ENCODE assay signal across 12 cellular contexts in genomic region chr6:4603291-4603690, GRCh38.
A peak's percentile ranks its signal among the peaks of the same experiment; 100 is the strongest.
DNase-seq lines count a peak whose midpoint lies in the region; ATAC-seq, FAIRE-seq and TF ChIP-seq lines count a peak whose summit lies in the region.
"Had no signal": no experiment of that assay in that cellular context is flagged by ENCODE, and none has a peak within 500 bp of the region (broad histone marks: within the 10 kb centered on the region; RNA-seq: fewer than 3 reads in every experiment).

No MANE protein-coding gene starts in this region.

- H3K4me3 ChIP-seq in astrocyte (ENCODE audit: insufficient read depth, low read depth, low read length) = no peak overlapping the region
- no peak overlapping the region for H3K4me3 ChIP-seq in right cardiac atrium (ENCODE audit: low read length)
- no peak overlapping the region for H3K4me3 ChIP-seq in tibial nerve

- no peaks in the 10 kb centered on the region for H3K9me3 ChIP-seq in astrocyte (ENCODE audit: insufficient read depth, low read depth, low read length)
- H3K9me3 ChIP-seq in right cardiac atrium (ENCODE audit: control insufficient read depth, low read length) = no peaks in the 10 kb centered on the region
- H3K9me3 ChIP-seq in tibial nerve = no peaks in the 10 kb centered on the region

- no peak overlapping the region for H3K9ac ChIP-seq in astrocyte (ENCODE audit: low read length)

- H3K4me1 ChIP-seq in astrocyte (ENCODE audit: insufficient read depth, low read length) (peaks cover 47% of the 10 kb centered on the region), right cardiac atrium (ENCODE audit: control insufficient read depth, insufficient read depth, low read length) (peaks cover 2% of the 10 kb centered on the region), tibial nerve (peaks cover 0 to 26% (median 5%) of the 10 kb centered on the region in 4 donors)

- H3K27me3 ChIP-seq in astrocyte (ENCODE audit: insufficient read depth, low read length) = no peaks in the 10 kb centered on the region
- H3K27me3 ChIP-seq in right cardiac atrium (ENCODE audit: control insufficient read depth, insufficient read depth) = no peaks in the 10 kb centered on the region
- no peaks in the 10 kb centered on the region for H3K27me3 ChIP-seq in tibial nerve

- H3K4me1 Mint-ChIP-seq in astrocyte (ENCODE audit: low read depth, unreplicated experiment) (peaks cover 39% of the 10 kb centered on the region), chondrocyte (ENCODE audit: low read depth) (peaks cover 35% of the 10 kb centered on the region)
- H3K4me1 Mint-ChIP-seq: stimulated activated memory B cell treated with anti-CD40 and anti-IgM and Interleukin-4, amounts not matched to agents 10 μg/mL and 1 μg/mL and 100 μg/mL, for 72 hours had no signal

- no peaks in the 10 kb centered on the region for H4K20me1 ChIP-seq in astrocyte (ENCODE audit: insufficient read depth, low read length)

- H3K36me3 ChIP-seq in astrocyte (ENCODE audit: insufficient read depth, low read length) (no peaks in the 10 kb centered on the region), tibial nerve (no peaks in the 10 kb centered on the region)

- peak in 1 of 2 donors; percentile 53 for TF ChIP-seq EP300 in tibial nerve (IDR thresholded peaks at IDR 0.05)

- H3K79me2 ChIP-seq in astrocyte (ENCODE audit: insufficient read depth, low read length) = no peaks in the 10 kb centered on the region

- peak; percentile 85 to 88 for ATAC-seq in right cardiac atrium
- ATAC-seq: stimulated activated memory B cell treated with anti-CD40 and anti-IgM and Interleukin-4, amounts not matched to agents 10 μg/mL and 1 μg/mL and 100 μg/mL, for 72 hours had no signal

- peak overlapping the region; percentile 35 for H3K27ac ChIP-seq in astrocyte (ENCODE audit: low read depth, low read length)
- H3K27ac ChIP-seq in right cardiac atrium (ENCODE audit: low read length) = no peak overlapping the region
- H3K27ac ChIP-seq in tibial nerve = no peak overlapping the region

- H2AFZ ChIP-seq in astrocyte (ENCODE audit: low read depth, low read length) = no peak overlapping the region

- H3K4me3 Mint-ChIP-seq in astrocyte (ENCODE audit: unreplicated experiment) = no peak overlapping the region
- no peak overlapping the region for H3K4me3 Mint-ChIP-seq in chondrocyte (ENCODE audit: unreplicated experiment)
- H3K4me3 Mint-ChIP-seq: central memory CD8-positive, alpha-beta T cell; stimulated activated memory B cell treated with anti-CD40 and anti-IgM and Interleukin-4, amounts not matched to agents 10 μg/mL and 1 μg/mL and 100 μg/mL, for 72 hours had no signal

- 68% methylated on average over 7 of the region's 7 CpGs for WGBS in right cardiac atrium
- WGBS in tibial nerve, 2 donors = 71% methylated on average over 7 of the region's 7 CpGs

- no peak for TF ChIP-seq POLR2A in tibial nerve (IDR thresholded peaks at IDR 0.05)

- intact Hi-C loops in right cardiac atrium (cut with DNase I) = no loop called here

- FAIRE-seq in astrocyte (lab: Jason Lieb, UNC) = no peak

- peak overlapping the region; percentile 43 for H3K4me2 ChIP-seq in astrocyte (ENCODE audit: low read length)

- H3K27ac Mint-ChIP-seq in astrocyte (ENCODE audit: unreplicated experiment) (peak overlapping the region; percentile 12), chondrocyte (ENCODE audit: unreplicated experiment) (no peak overlapping the region)
- H3K27ac Mint-ChIP-seq: stimulated activated memory B cell treated with anti-CD40 and anti-IgM and Interleukin-4, amounts not matched to agents 10 μg/mL and 1 μg/mL and 100 μg/mL, for 72 hours had no signal

- peaks cover 6% of the 10 kb centered on the region for H3K9me3 Mint-ChIP-seq in astrocyte (ENCODE audit: unreplicated experiment)
- H3K9me3 Mint-ChIP-seq in chondrocyte (ENCODE audit: low read depth) = peaks cover 3% of the 10 kb centered on the region
- H3K9me3 Mint-ChIP-seq: central memory CD8-positive, alpha-beta T cell; stimulated activated memory B cell treated with anti-CD40 and anti-IgM and Interleukin-4, amounts not matched to agents 10 μg/mL and 1 μg/mL and 100 μg/mL, for 72 hours had no signal

- no peak for TF ChIP-seq CTCF in astrocyte (IDR thresholded peaks at IDR 0.05; ENCODE audit: insufficient read depth, low read depth, low read length)
- TF ChIP-seq CTCF in tibial nerve (IDR thresholded peaks at IDR 0.05) = no peak
- no peak for TF ChIP-seq CTCF in chondrocyte (IDR thresholded peaks at IDR 0.05)

- peak; percentile 89 for DNase-seq in LHCN-M2 (ENCODE audit: low read depth)
- peak; percentile 96 for DNase-seq in astrocyte (ENCODE audit: low read depth)
- DNase-seq in right cardiac atrium = peak; percentile 63 to 78 (median 69)
- peak; percentile 34 to 55 for DNase-seq in tibial nerve (ENCODE audit: low spot score in 2 of 2)
- no peak for DNase-seq in chondrocyte (ENCODE audit: low spot score)
- no peak for DNase-seq in stimulated activated CD4-positive, alpha-beta T cell treated with anti-CD3 and anti-CD28 coated beads, Interleukin-12 subunit alpha, Interleukin-12 subunit beta, amount 100 ng/mL, for 4 hours
- DNase-seq in retina = no peak
- DNase-seq: GF-D8, NCI-H1436, SHP77 treated with DMSO at 0.1 percent for 48 hours had no signal

- H3K27me3 Mint-ChIP-seq in astrocyte (ENCODE audit: low read depth, unreplicated experiment) = no peaks in the 10 kb centered on the region
- no peaks in the 10 kb centered on the region for H3K27me3 Mint-ChIP-seq in chondrocyte (ENCODE audit: low read depth)
- H3K27me3 Mint-ChIP-seq: central memory CD8-positive, alpha-beta T cell had no signal

- H3K36me3 Mint-ChIP-seq in astrocyte (ENCODE audit: low read depth, unreplicated experiment) = peaks cover 2% of the 10 kb centered on the region
- no peaks in the 10 kb centered on the region for H3K36me3 Mint-ChIP-seq in chondrocyte (ENCODE audit: low read depth)
- H3K36me3 Mint-ChIP-seq: stimulated activated memory B cell treated with anti-CD40 and anti-IgM and Interleukin-4, amounts not matched to agents 10 μg/mL and 1 μg/mL and 100 μg/mL, for 72 hours had no signal

Comparison
In these comparisons a context has a peak if more than half of its experiments do, and no peak if none do; other contexts are left out.
1. DNase-seq: peak in LHCN-M2 (single experiment), astrocyte (single experiment), right cardiac atrium (3 of 3) and tibial nerve (2 of 2); none in chondrocyte (single experiment), stimulated activated CD4-positive, alpha-beta T cell treated with anti-CD3 and anti-CD28 coated beads, Interleukin-12 subunit alpha, Interleukin-12 subunit beta, amount 100 ng/mL, for 4 hours (single experiment) and retina (single experiment).